In genomic region chr17:72719206-72719581, GRCh38 we compare ENCODE assay signal across 13 cellular contexts.
DNase-seq lines count a peak whose midpoint lies in the region; ATAC-seq, FAIRE-seq and TF ChIP-seq lines count a peak whose summit lies in the region.
"Had no signal": no experiment of that assay in that cellular context is flagged by ENCODE, and none has a peak within 500 bp of the region (broad histone marks: within the 10 kb centered on the region; RNA-seq: fewer than 3 reads in every experiment).

No MANE protein-coding gene starts in this region.

- no peaks in the 10 kb centered on the region for H3K9me3 Mint-ChIP-seq in naive thymus-derived CD4-positive, alpha-beta T cell

- peak overlapping the region; percentile 87 for H3K4me3 Mint-ChIP-seq in T-helper 17 cell
- H3K4me3 Mint-ChIP-seq in naive thymus-derived CD4-positive, alpha-beta T cell, result peak overlapping the region; percentile 70 to 86 (median 82)

- POLR2A ChIA-PET in A549 (lab: Yijun Ruan, JAX), result interaction anchor here (1.1 to 4.0 kb wide), 2 partner anchors 126 to 159 kb away, joined by 3 to 28 read pairs; no protein-coding TSS in a partner anchor
- POLR2A ChIA-PET in naive thymus-derived CD4-positive, alpha-beta T cell (lab: Charles Lee), result interaction anchor here (0.9 kb wide), 1 partner anchor 8 kb away, joined by 4 read pairs; no protein-coding TSS in a partner anchor

- FAIRE-seq in A549 (lab: Jason Lieb, UNC), result no peak
- FAIRE-seq: GM19239 had no signal

- no peak overlapping the region for H3K4me2 ChIP-seq in A549

- H3K27ac Mint-ChIP-seq in T-helper 17 cell, result peak overlapping the region; percentile 96
- H3K27ac Mint-ChIP-seq in naive thymus-derived CD4-positive, alpha-beta T cell, result peak overlapping the region; percentile 39 to 95 (median 88)

- CTCF ChIA-PET in A549 (lab: Yijun Ruan, JAX), result interaction anchor here (0.8 to 22.2 kb wide), 11 partner anchors 7 to 535 kb away, joined by 3 to 578 read pairs (median 3); partner anchors contain the start of gene COG1
- CTCF ChIA-PET in naive thymus-derived CD4-positive, alpha-beta T cell (lab: Charles Lee), result interaction anchor here (0.5 to 2.6 kb wide), 7 partner anchors 9 to 649 kb away, joined by 3 to 12 read pairs (median 3); no protein-coding TSS in a partner anchor

- H3K36me3 ChIP-seq in naive thymus-derived CD4-positive, alpha-beta T cell (ENCODE audit: control insufficient read depth in 2 of 3, insufficient read depth in 3 of 3, low read length in 3 of 3), result no peaks in the 10 kb centered on the region

- peak overlapping the region; percentile 84 to 85; a peak in 5 of 6 replicates for H3K27ac ChIP-seq in A549
- H3K27ac ChIP-seq in naive thymus-derived CD4-positive, alpha-beta T cell (ENCODE audit: low read depth, low read length), result no peak overlapping the region

- H3K4me1 Mint-ChIP-seq in T-helper 17 cell, result peaks cover 17% of the 10 kb centered on the region
- peaks cover 16 to 60% (median 18%) of the 10 kb centered on the region in 7 donors for H3K4me1 Mint-ChIP-seq in naive thymus-derived CD4-positive, alpha-beta T cell

- no peaks in the 10 kb centered on the region for H3K9me3 ChIP-seq in A549
- no peaks in the 10 kb centered on the region for H3K9me3 ChIP-seq in T-helper 17 cell (ENCODE audit: control insufficient read depth, low read length, poor library complexity, severe bottlenecking)
- H3K9me3 ChIP-seq in naive thymus-derived CD4-positive, alpha-beta T cell (ENCODE audit: control insufficient read depth in 2 of 3, low read length in 3 of 3), result no peaks in the 10 kb centered on the region

- no peak for TF ChIP-seq RAD21 in A549 (conservative IDR thresholded peaks at IDR 0.05 in 1 of 2, IDR thresholded peaks at IDR 0.05 in 1 of 2)

- H3K36me3 Mint-ChIP-seq in T-helper 17 cell (ENCODE audit: low read depth), result no peaks in the 10 kb centered on the region
- H3K36me3 Mint-ChIP-seq in naive thymus-derived CD4-positive, alpha-beta T cell, result peaks cover 0 to 20% (median 10%) of the 10 kb centered on the region in 5 donors

- H3K4me3 ChIP-seq in A549, result no peak overlapping the region
- peak overlapping the region; percentile 41 for H3K4me3 ChIP-seq in naive thymus-derived CD4-positive, alpha-beta T cell (ENCODE audit: low read length)

- no peak for TF ChIP-seq EP300 in A549 (IDR thresholded peaks at IDR 0.05)

- peaks cover 40% of the 10 kb centered on the region for H3K4me1 ChIP-seq in A549
- peaks cover 13 to 15% of the 10 kb centered on the region in 2 donors for H3K4me1 ChIP-seq in naive thymus-derived CD4-positive, alpha-beta T cell (ENCODE audit: control insufficient read depth in 2 of 2, insufficient read depth in 2 of 2, low read length in 2 of 2)

- H3K27me3 Mint-ChIP-seq in T-helper 17 cell, result no peaks in the 10 kb centered on the region
- H3K27me3 Mint-ChIP-seq in naive thymus-derived CD4-positive, alpha-beta T cell, result no peaks in the 10 kb centered on the region

- intact Hi-C loops in naive thymus-derived CD4-positive, alpha-beta T cell (cut with micrococcal nuclease), result loop anchor here in 1 of 2 donors (1.0 to 2.0 kb wide), 3 partner anchors 8 to 126 kb away; no protein-coding TSS in a partner anchor

- no peak for TF ChIP-seq POLR2A in A549 (IDR thresholded peaks at IDR 0.05; ENCODE audit: low read length)
- TF ChIP-seq POLR2A in erythroblast (IDR thresholded peaks at IDR 0.05; ENCODE audit: low read length), result no peak

- DNase-seq in A549 (ENCODE audit: low read depth in 1 of 2, low spot score in 1 of 2), result no peak
- DNase-seq in T-helper 17 cell, result no peak
- DNase-seq in naive thymus-derived CD4-positive, alpha-beta T cell, result no peak
- no peak for DNase-seq in NCI-H187 (lab: John Stamatoyannopoulos, UW)
- no peak for DNase-seq in DMS114 treated with DMSO at 0.1 percent for 48 hours (lab: John Stamatoyannopoulos, UW; ENCODE audit: unreplicated experiment)
- no peak for DNase-seq in erythroblast (lab: John Stamatoyannopoulos, UW)
- DNase-seq: foreskin fibroblast, H7, NCI-H1694 treated with DMSO at 0.1 percent for 48 hours, NCI-H524 treated with DMSO at 0.1 percent for 48 hours had no signal

- TF ChIP-seq CTCF in A549 (IDR thresholded peaks at IDR 0.05), result no peak

- WGBS in A549 (ENCODE audit: missing lambda C conversion rate), result 96% methylated on average over 8 of the region's 8 CpGs

- no peak for ATAC-seq in A549
- peak; percentile 24 for ATAC-seq in GM18511 (IDR thresholded peaks at IDR 0.05; ENCODE audit: unreplicated experiment)
- ATAC-seq in T-helper 17 cell, result peak; percentile 33
- no peak for ATAC-seq in naive thymus-derived CD4-positive, alpha-beta T cell
- no peak for ATAC-seq in SK-N-SH treated with all-trans-retinoic acid at 6 μM for 48 hours

- no peaks in the 10 kb centered on the region for H3K27me3 ChIP-seq in naive thymus-derived CD4-positive, alpha-beta T cell (ENCODE audit: control insufficient read depth in 2 of 2, insufficient read depth in 2 of 2, low read length in 2 of 2)

TF ChIP-seq in A549, 52 proteins besides CTCF, POLR2A, EP300 and RAD21 (continues in another document):
- TF ChIP-seq ZNF302 (CRISPR knock-in tag; IDR thresholded peaks at IDR 0.05) (no peak), BCL3 (IDR thresholded peaks at IDR 0.05) (no peak), TFCP2L1 (CRISPR knock-in tag; IDR thresholded peaks at IDR 0.05) (no peak), CBX2 (IDR thresholded peaks at IDR 0.05; ENCODE audit: borderline replicate concordance, low read depth) (no peak), RARB (CRISPR knock-in tag; IDR thresholded peaks at IDR 0.05) (no peak), MAZ (IDR thresholded peaks at IDR 0.05; ENCODE audit: borderline replicate concordance, low read depth, low read length) (no peak), MAFK (IDR thresholded peaks at IDR 0.05; ENCODE audit: partially characterized antibody) (no peak), ZFP36 (IDR thresholded peaks at IDR 0.05; ENCODE audit: borderline replicate concordance, partially characterized antibody) (no peak), FOSL2 (IDR thresholded peaks at IDR 0.05) (no peak), FOSL2 (CRISPR knock-in tag; IDR thresholded peaks at IDR 0.05) (no peak), NFE2L2 (conservative IDR thresholded peaks at IDR 0.05; ENCODE audit: low read length) (no peak), ESRRA (IDR thresholded peaks at IDR 0.05; ENCODE audit: borderline replicate concordance, low read length) (no peak), PBX3 (IDR thresholded peaks at IDR 0.05) (no peak)

TF ChIP-seq in SK-N-SH treated with all-trans-retinoic acid at 6 μM for 48 hours, 23 proteins besides CTCF, POLR2A, EP300 and RAD21:
- TF ChIP-seq ZFP30 (CRISPR knock-in tag; IDR thresholded peaks at IDR 0.05) (no peak), GLIS3 (CRISPR knock-in tag; IDR thresholded peaks at IDR 0.05) (no peak), OSR1 (CRISPR knock-in tag; IDR thresholded peaks at IDR 0.05) (no peak), ARNTL (CRISPR knock-in tag; IDR thresholded peaks at IDR 0.05; ENCODE audit: borderline replicate concordance, low read depth) (no peak), POU6F1 (CRISPR knock-in tag; IDR thresholded peaks at IDR 0.05; ENCODE audit: borderline replicate concordance, low read depth) (no peak), ZNF70 (CRISPR knock-in tag; IDR thresholded peaks at IDR 0.05) (no peak)
TF ChIP-seq in SK-N-SH treated with all-trans-retinoic acid at 6 μM for 48 hours: peak in this region for 0.

Comparison
In these comparisons a context has a peak if more than half of its experiments do, and no peak if none do; other contexts are left out.
1. ATAC-seq: peak in GM18511 (single experiment) and T-helper 17 cell (single experiment); none in A549 (0 of 2), naive thymus-derived CD4-positive, alpha-beta T cell (single experiment) and SK-N-SH treated with all-trans-retinoic acid at 6 μM for 48 hours (single experiment).